25 cellular contexts compared by ENCODE assay signal in genomic region chr2:144466637-144467036, GRCh38. TPM values are rescaled to one million over a fixed set of nuclear protein-coding genes. Genes with fewer than 3 reads are reported as not detected.
DNase-seq lines count a peak whose midpoint lies in the region; ATAC-seq and TF ChIP-seq lines count a peak whose summit lies in the region.
"Had no signal": no experiment of that assay in that cellular context is flagged by ENCODE, and none has a peak within 500 bp of the region (broad histone marks: within the 10 kb centered on the region; RNA-seq: fewer than 3 reads in every experiment).

No MANE protein-coding gene starts in this region.

- peaks cover 3% of the 10 kb centered on the region for H3K36me3 ChIP-seq in brain microvascular endothelial cell (replicated peaks)
- H3K36me3 ChIP-seq: transverse colon had no signal

- no peaks in the 10 kb centered on the region for H3K27me3 ChIP-seq in brain microvascular endothelial cell (replicated peaks)

- DNase-seq in NCI-H748 (lab: John Stamatoyannopoulos, UW; ENCODE audit: unreplicated experiment) (peak; percentile 48), NCI-H748 treated with DMSO at 0.1 percent for 48 hours (lab: John Stamatoyannopoulos, UW) (no peak), neural crest cell (ENCODE audit: low read depth, low spot score) (no peak), brain microvascular endothelial cell (no peak), HFFc6 (no peak), T-helper 17 cell (no peak)
- DNase-seq: ACHN; activated CD4-positive, CD25-positive, alpha-beta regulatory T cell; activated CD8-positive, alpha-beta T cell treated with anti-CD3 and anti-CD28 coated beads, Interleukin-2, amount 10 ng/mL, durations not matched to agents 7 days and 5 days; activated naive CD8-positive, alpha-beta T cell treated with anti-CD3 and anti-CD28 coated beads, Interleukin-2, amount 10 ng/mL, durations not matched to agents 7 days and 5 days; CD4-positive, CD25-positive, alpha-beta regulatory T cell; DMS79; effector CD8-positive, alpha-beta T cell; islet precursor cell; Karpas-422; natural killer cell; NCI-H1694 treated with DMSO at 0.1 percent for 48 hours; NCI-H524; stimulated activated CD4-positive, alpha-beta T cell treated with anti-CD3 and anti-CD28 coated beads, Interleukin-15, amount 100 ng/mL, for 24 hours; transverse colon had no signal

- H3K9me3 Mint-ChIP-seq in neural crest cell (no peaks in the 10 kb centered on the region), HFFc6 (no peaks in the 10 kb centered on the region)
- H3K9me3 Mint-ChIP-seq: activated naive CD8-positive, alpha-beta T cell treated with anti-CD3 and anti-CD28 coated beads, Interleukin-2, amount 10 ng/mL, durations not matched to agents 7 days and 5 days; CD4-positive, CD25-positive, alpha-beta regulatory T cell; natural killer cell; stimulated activated effector memory CD8-positive, alpha-beta T cell treated with anti-CD3 and anti-CD28 coated beads, Interleukin-12 subunit alpha, Interleukin-12 subunit beta, amount 100 ng/mL, for 72 hours; T-helper 1 cell treated with Interleukin-12 subunit alpha and Interleukin-12 subunit beta and Interleukin-4 antibody, amounts not matched to agents 30 μg/mL and 1 μg/mL, for 36 hours had no signal

- in situ Hi-C loops in brain microvascular endothelial cell (cut with HindIII; ENCODE audit: low pct_ligation_motif_present, low sequenced_read_pairs), result no loop called here

- H3K36me3 Mint-ChIP-seq in neural crest cell (ENCODE audit: low read depth) (peaks cover 5% of the 10 kb centered on the region), HFFc6 (ENCODE audit: low read depth) (peaks cover 27% of the 10 kb centered on the region), T-helper 17 cell (ENCODE audit: low read depth) (peaks cover 3% of the 10 kb centered on the region)
- H3K36me3 Mint-ChIP-seq: activated naive CD8-positive, alpha-beta T cell treated with anti-CD3 and anti-CD28 coated beads, Interleukin-2, amount 10 ng/mL, durations not matched to agents 7 days and 5 days; CD4-positive, CD25-positive, alpha-beta regulatory T cell had no signal

- H3K9me3 ChIP-seq in T-helper 17 cell (ENCODE audit: control insufficient read depth, low read length, poor library complexity, severe bottlenecking), result no peaks in the 10 kb centered on the region
- H3K9me3 ChIP-seq: transverse colon had no signal

- peaks cover 69% of the 10 kb centered on the region for H3K4me1 Mint-ChIP-seq in neural crest cell
- peaks cover 34% of the 10 kb centered on the region for H3K4me1 Mint-ChIP-seq in HFFc6 (ENCODE audit: low read depth)
- H3K4me1 Mint-ChIP-seq in T-helper 17 cell, result peaks cover 8% of the 10 kb centered on the region

- H3K4me3 ChIP-seq in brain microvascular endothelial cell (ENCODE audit: low read depth, low read length), result no peak overlapping the region
- H3K4me3 ChIP-seq: transverse colon had no signal

- TF ChIP-seq CTCF in neural crest cell (conservative IDR thresholded peaks at IDR 0.05), result no peak
- no peak for TF ChIP-seq CTCF in brain microvascular endothelial cell (IDR thresholded peaks at IDR 0.05; ENCODE audit: low read depth, low read length, missing control alignments)
- no peak for TF ChIP-seq CTCF in HFFc6 (IDR thresholded peaks at IDR 0.05)

- peak overlapping the region; percentile 46 for H3K27ac Mint-ChIP-seq in neural crest cell (ENCODE audit: unreplicated experiment)
- no peak overlapping the region for H3K27ac Mint-ChIP-seq in HFFc6
- H3K27ac Mint-ChIP-seq in T-helper 17 cell, result no peak overlapping the region
- H3K27ac Mint-ChIP-seq: activated CD8-positive, alpha-beta T cell treated with anti-CD3 and anti-CD28 coated beads, Interleukin-2, amount 10 ng/mL, durations not matched to agents 7 days and 5 days; activated naive CD8-positive, alpha-beta T cell treated with anti-CD3 and anti-CD28 coated beads, Interleukin-2, amount 10 ng/mL, durations not matched to agents 7 days and 5 days; CD4-positive, CD25-positive, alpha-beta regulatory T cell; natural killer cell; stimulated activated effector memory CD8-positive, alpha-beta T cell treated with anti-CD3 and anti-CD28 coated beads, Interleukin-12 subunit alpha, Interleukin-12 subunit beta, amount 100 ng/mL, for 72 hours; T-helper 1 cell treated with Interleukin-12 subunit alpha and Interleukin-12 subunit beta and Interleukin-4 antibody, amounts not matched to agents 30 μg/mL and 1 μg/mL, for 36 hours had no signal

- peak overlapping the region; percentile 94 for H3K27ac ChIP-seq in cingulate gyrus (ENCODE audit: low read depth, low read length)
- no peak overlapping the region for H3K27ac ChIP-seq in brain microvascular endothelial cell
- H3K27ac ChIP-seq: transverse colon had no signal

- ATAC-seq in GM19351 (IDR thresholded peaks at IDR 0.05; ENCODE audit: unreplicated experiment) (no peak), T-helper 17 cell (no peak)
- ATAC-seq: activated CD8-positive, alpha-beta T cell treated with anti-CD3 and anti-CD28 coated beads, Interleukin-2, amount 10 ng/mL, durations not matched to agents 7 days and 5 days; natural killer cell; Right ventricle myocardium inferior; stimulated activated effector memory CD8-positive, alpha-beta T cell treated with anti-CD3 and anti-CD28 coated beads, Interleukin-12 subunit alpha, Interleukin-12 subunit beta, amount 100 ng/mL, for 72 hours had no signal

- H3K27me3 Mint-ChIP-seq in neural crest cell (ENCODE audit: low read depth) (no peaks in the 10 kb centered on the region), HFFc6 (ENCODE audit: insufficient read depth) (no peaks in the 10 kb centered on the region; the same call in 1 of the 2 replicates), T-helper 17 cell (peaks cover 14% of the 10 kb centered on the region)
- H3K27me3 Mint-ChIP-seq: activated naive CD8-positive, alpha-beta T cell treated with anti-CD3 and anti-CD28 coated beads, Interleukin-2, amount 10 ng/mL, durations not matched to agents 7 days and 5 days had no signal

- H3K4me3 Mint-ChIP-seq in neural crest cell, result peak overlapping the region; percentile 4
- no peak overlapping the region for H3K4me3 Mint-ChIP-seq in HFFc6
- no peak overlapping the region for H3K4me3 Mint-ChIP-seq in T-helper 17 cell
- H3K4me3 Mint-ChIP-seq: activated CD8-positive, alpha-beta T cell treated with anti-CD3 and anti-CD28 coated beads, Interleukin-2, amount 10 ng/mL, durations not matched to agents 7 days and 5 days; activated naive CD8-positive, alpha-beta T cell treated with anti-CD3 and anti-CD28 coated beads, Interleukin-2, amount 10 ng/mL, durations not matched to agents 7 days and 5 days; CD4-positive, CD25-positive, alpha-beta regulatory T cell; stimulated activated effector memory CD8-positive, alpha-beta T cell treated with anti-CD3 and anti-CD28 coated beads, Interleukin-12 subunit alpha, Interleukin-12 subunit beta, amount 100 ng/mL, for 72 hours; T-helper 1 cell treated with Interleukin-12 subunit alpha and Interleukin-12 subunit beta and Interleukin-4 antibody, amounts not matched to agents 30 μg/mL and 1 μg/mL, for 36 hours had no signal

RNA-seq across cellular contexts. Expression of gene ZEB2, which starts 53.3 kb away (rescaled TPM):
- total RNA-seq in neural crest cell (192 and 200 TPM in 2 replicates), T-helper 17 cell (10 to 100 TPM; 49.5 to 61.1 TPM)
- 10 to 100 TPM; 57.0 to 76.3 (median 62.8) TPM for total RNA-seq in HFFc6 (2021; fragmentation: NEBNext Ultra II Directional; extraction: Animal tissue kit (Norgen Biotek cat#: 25700))
